Comparison of ENCODE assay signal across 23 cellular contexts in genomic region chrX:121085612-121086010, GRCh38.
"Had no signal": no experiment of that assay in that cellular context is flagged by ENCODE, and none has a peak within 500 bp of the region (broad histone marks: within the 10 kb centered on the region; RNA-seq: fewer than 3 reads in every experiment).

No MANE protein-coding gene starts in this region.

- H3K27me3 ChIP-seq: esophagus muscularis mucosa, foreskin keratinocyte, gastroesophageal sphincter, left lung had no signal

- H3K4me1 ChIP-seq: esophagus muscularis mucosa, foreskin keratinocyte, gastroesophageal sphincter, heart left ventricle, left lung, lower lobe of right lung had no signal

- H3K4me1 Mint-ChIP-seq: naive B cell; naive thymus-derived CD8-positive, alpha-beta T cell had no signal

- H3K27ac ChIP-seq: coronary artery, dorsolateral prefrontal cortex, esophagus muscularis mucosa, foreskin keratinocyte, gastroesophageal sphincter, heart left ventricle, left lung, lower lobe of right lung had no signal

- H3K9me3 ChIP-seq: esophagus muscularis mucosa, gastroesophageal sphincter, lower lobe of right lung, mucosa of descending colon had no signal

- H3K27ac Mint-ChIP-seq: mesothelial cell of epicardium; naive B cell; naive thymus-derived CD8-positive, alpha-beta T cell had no signal

- H3K4me3 Mint-ChIP-seq: mesothelial cell of epicardium; naive B cell; naive thymus-derived CD8-positive, alpha-beta T cell had no signal

- H3K36me3 ChIP-seq: esophagus muscularis mucosa, gastroesophageal sphincter, heart left ventricle, left lung, lower lobe of right lung had no signal

- H3K36me3 Mint-ChIP-seq: mesothelial cell of epicardium; naive B cell; naive thymus-derived CD8-positive, alpha-beta T cell had no signal

- DNase-seq: dermis blood vessel endothelial cell; dorsolateral prefrontal cortex; effector CD4-positive, alpha-beta T cell; effector memory CD4-positive, alpha-beta T cell; foreskin keratinocyte; heart left ventricle; hippocampal formation; left cardiac atrium; left lung; left ventricle myocardium superior; lower lobe of right lung; mesenchymal stem cell; mucosa of descending colon; naive B cell; naive thymus-derived CD8-positive, alpha-beta T cell had no signal

- H3K4me3 ChIP-seq: coronary artery, dorsolateral prefrontal cortex, esophagus muscularis mucosa, gastroesophageal sphincter, heart left ventricle, left lung, lower lobe of right lung, mucosa of descending colon had no signal

- ATAC-seq: foreskin keratinocyte; gastroesophageal sphincter; heart left ventricle; left cardiac atrium; left lung; left ventricle myocardium superior; lower lobe of right lung; mucosa of descending colon; naive thymus-derived CD8-positive, alpha-beta T cell had no signal

- H3K27me3 Mint-ChIP-seq: naive thymus-derived CD8-positive, alpha-beta T cell had no signal

- FAIRE-seq: endothelial cell of umbilical vein, frontal cortex, islet of Langerhans, keratinocyte had no signal
